ENCODE assay signal across 1 cellular context in genomic region chr3:47380601-47381316, GRCh38.
TF ChIP-seq lines count a peak whose summit lies in the region.

PTPN23 (plus strand) TSS chr3:47381021; CDS start chr3:47381097, 76 bp downstream.

TF ChIP-seq in HepG2, 621 proteins besides CTCF, POLR2A, EP300 and RAD21 (continued from another document and continues in another):
- TF ChIP-seq, protein P1, sequence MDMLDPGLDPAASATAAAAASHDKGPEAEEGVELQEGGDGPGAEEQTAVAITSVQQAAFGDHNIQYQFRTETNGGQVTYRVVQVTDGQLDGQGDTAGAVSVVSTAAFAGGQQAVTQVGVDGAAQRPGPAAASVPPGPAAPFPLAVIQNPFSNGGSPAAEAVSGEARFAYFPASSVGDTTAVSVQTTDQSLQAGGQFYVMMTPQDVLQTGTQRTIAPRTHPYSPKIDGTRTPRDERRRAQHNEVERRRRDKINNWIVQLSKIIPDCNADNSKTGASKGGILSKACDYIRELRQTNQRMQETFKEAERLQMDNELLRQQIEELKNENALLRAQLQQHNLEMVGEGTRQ (IDR thresholded peaks at IDR 0.05; ENCODE audit: low read depth, low read length) = peak; percentile 76
- TF ChIP-seq, protein P1 (CRISPR knock-in tag; IDR thresholded peaks at IDR 0.05; ENCODE audit: borderline replicate concordance) = peak; percentile 92; the same call in 1 of the 2 replicates
- TF ChIP-seq ZNF44 (CRISPR knock-in tag; IDR thresholded peaks at IDR 0.05) = no peak; the same call in 1 of the 2 replicates
- peak; percentile 72; the same call in 1 of the 2 replicates for TF ChIP-seq ZNF788 (CRISPR knock-in tag; IDR thresholded peaks at IDR 0.05; ENCODE audit: borderline replicate concordance)
- peak; percentile 73; the same call in 1 of the 2 replicates for TF ChIP-seq AKAP8 (CRISPR knock-in tag; IDR thresholded peaks at IDR 0.05)
- peak; percentile 28; the same call in 1 of the 2 replicates for TF ChIP-seq SUZ12 (IDR thresholded peaks at IDR 0.05; ENCODE audit: low read depth, low read length)
- no peak; the same call in 1 of the 2 replicates for TF ChIP-seq ZNF660 (CRISPR knock-in tag; IDR thresholded peaks at IDR 0.05; ENCODE audit: borderline replicate concordance, low read depth)
- TF ChIP-seq, protein P2, sequence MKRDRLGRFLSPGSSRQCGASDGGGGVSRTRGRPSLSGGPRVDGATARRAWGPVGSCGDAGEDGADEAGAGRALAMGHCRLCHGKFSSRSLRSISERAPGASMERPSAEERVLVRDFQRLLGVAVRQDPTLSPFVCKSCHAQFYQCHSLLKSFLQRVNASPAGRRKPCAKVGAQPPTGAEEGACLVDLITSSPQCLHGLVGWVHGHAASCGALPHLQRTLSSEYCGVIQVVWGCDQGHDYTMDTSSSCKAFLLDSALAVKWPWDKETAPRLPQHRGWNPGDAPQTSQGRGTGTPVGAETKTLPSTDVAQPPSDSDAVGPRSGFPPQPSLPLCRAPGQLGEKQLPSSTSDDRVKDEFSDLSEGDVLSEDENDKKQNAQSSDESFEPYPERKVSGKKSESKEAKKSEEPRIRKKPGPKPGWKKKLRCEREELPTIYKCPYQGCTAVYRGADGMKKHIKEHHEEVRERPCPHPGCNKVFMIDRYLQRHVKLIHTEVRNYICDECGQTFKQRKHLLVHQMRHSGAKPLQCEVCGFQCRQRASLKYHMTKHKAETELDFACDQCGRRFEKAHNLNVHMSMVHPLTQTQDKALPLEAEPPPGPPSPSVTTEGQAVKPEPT (CRISPR knock-in tag; IDR thresholded peaks at IDR 0.05; ENCODE audit: low read depth) = peak; percentile 49; the same call in 1 of the 2 replicates
- TF ChIP-seq, protein P3, sequence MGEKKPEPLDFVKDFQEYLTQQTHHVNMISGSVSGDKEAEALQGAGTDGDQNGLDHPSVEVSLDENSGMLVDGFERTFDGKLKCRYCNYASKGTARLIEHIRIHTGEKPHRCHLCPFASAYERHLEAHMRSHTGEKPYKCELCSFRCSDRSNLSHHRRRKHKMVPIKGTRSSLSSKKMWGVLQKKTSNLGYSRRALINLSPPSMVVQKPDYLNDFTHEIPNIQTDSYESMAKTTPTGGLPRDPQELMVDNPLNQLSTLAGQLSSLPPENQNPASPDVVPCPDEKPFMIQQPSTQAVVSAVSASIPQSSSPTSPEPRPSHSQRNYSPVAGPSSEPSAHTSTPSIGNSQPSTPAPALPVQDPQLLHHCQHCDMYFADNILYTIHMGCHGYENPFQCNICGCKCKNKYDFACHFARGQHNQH (CRISPR knock-in tag; IDR thresholded peaks at IDR 0.05) = peak; percentile 67
- no peak for TF ChIP-seq LCORL (IDR thresholded peaks at IDR 0.05)
- TF ChIP-seq LCORL (CRISPR knock-in tag; IDR thresholded peaks at IDR 0.05) = peak; percentile 71
- TF ChIP-seq SKIL (CRISPR knock-in tag; IDR thresholded peaks at IDR 0.05; ENCODE audit: borderline replicate concordance) = no peak
- TF ChIP-seq SOX13 (IDR thresholded peaks at IDR 0.05) = no peak
- peak in 1 of 2 experiments; percentile 50; a peak in 1 of 4 replicates for TF ChIP-seq SOX13 (CRISPR knock-in tag; conservative IDR thresholded peaks at IDR 0.05 in 1 of 2, IDR thresholded peaks at IDR 0.05 in 1 of 2)
- TF ChIP-seq SIN3A (IDR thresholded peaks at IDR 0.05; ENCODE audit: borderline replicate concordance, low read depth, low read length) = peak; percentile 85; the same call in 1 of the 2 replicates
- TF ChIP-seq ZMAT3 (CRISPR knock-in tag; conservative IDR thresholded peaks at IDR 0.05) = peak; percentile 25; the same call in 1 of the 2 replicates
- TF ChIP-seq ZNF407 (CRISPR knock-in tag; IDR thresholded peaks at IDR 0.05; ENCODE audit: not compliant biosample characterization) = no peak
- TF ChIP-seq MAZ (IDR thresholded peaks at IDR 0.05; ENCODE audit: borderline replicate concordance, low read depth, low read length) = peak; percentile 80
- peak; percentile 82 for TF ChIP-seq MAZ (CRISPR knock-in tag; IDR thresholded peaks at IDR 0.05; ENCODE audit: low read depth)
- no peak for TF ChIP-seq GRHL1 (CRISPR knock-in tag; conservative IDR thresholded peaks at IDR 0.05)
- TF ChIP-seq PRDM10 (CRISPR knock-in tag; IDR thresholded peaks at IDR 0.05; ENCODE audit: low read depth) = no peak
- TF ChIP-seq AGO2 (optimal IDR thresholded peaks at IDR 0.05; ENCODE audit: low read depth, low read length) = peak; percentile 87
- peak; percentile 35; the same call in 1 of the 2 replicates for TF ChIP-seq ZNF431 (CRISPR knock-in tag; IDR thresholded peaks at IDR 0.05; ENCODE audit: borderline replicate concordance, low read depth)
- peak; percentile 26; the same call in 1 of the 2 replicates for TF ChIP-seq HES4 (CRISPR knock-in tag; IDR thresholded peaks at IDR 0.05; ENCODE audit: borderline replicate concordance)
- TF ChIP-seq, protein P4, sequence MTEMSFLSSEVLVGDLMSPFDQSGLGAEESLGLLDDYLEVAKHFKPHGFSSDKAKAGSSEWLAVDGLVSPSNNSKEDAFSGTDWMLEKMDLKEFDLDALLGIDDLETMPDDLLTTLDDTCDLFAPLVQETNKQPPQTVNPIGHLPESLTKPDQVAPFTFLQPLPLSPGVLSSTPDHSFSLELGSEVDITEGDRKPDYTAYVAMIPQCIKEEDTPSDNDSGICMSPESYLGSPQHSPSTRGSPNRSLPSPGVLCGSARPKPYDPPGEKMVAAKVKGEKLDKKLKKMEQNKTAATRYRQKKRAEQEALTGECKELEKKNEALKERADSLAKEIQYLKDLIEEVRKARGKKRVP (CRISPR knock-in tag; IDR thresholded peaks at IDR 0.05) = no peak
- 0 out of 2 replicates have a peak, but pooled peaks have one; percentile 51 for TF ChIP-seq ZFP37 (CRISPR knock-in tag; IDR thresholded peaks at IDR 0.05; ENCODE audit: borderline replicate concordance)
- TF ChIP-seq GATAD1 (CRISPR knock-in tag; IDR thresholded peaks at IDR 0.05) = peak; percentile 86
